In the genomic region with DNA sequence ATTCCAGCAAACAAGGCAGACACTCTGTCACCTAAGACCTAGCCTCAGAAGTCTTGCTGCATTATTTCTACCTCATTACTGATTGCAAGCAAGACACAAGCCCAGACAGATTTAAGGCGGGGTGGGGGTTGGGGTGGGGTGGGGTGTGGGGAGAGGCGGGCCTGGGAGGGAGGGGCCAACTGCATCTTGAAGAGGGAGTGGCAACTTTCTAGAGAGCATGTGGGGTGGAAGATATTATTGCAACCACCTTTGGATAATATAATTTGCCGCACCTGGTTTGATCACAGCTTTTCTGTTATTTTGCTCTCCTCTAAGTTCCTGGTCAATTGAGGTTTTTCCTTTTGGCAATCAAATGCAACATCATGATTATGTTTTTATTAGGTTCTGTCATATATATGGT, we compare ENCODE assay signal across 21 cellular contexts.
"Had no signal": no experiment of that assay in that cellular context is flagged by ENCODE, and none has a peak within 500 bp of the region (broad histone marks: within the 10 kb centered on the region; RNA-seq: fewer than 3 reads in every experiment).

No MANE protein-coding gene starts in this region.

- H3K4me1 ChIP-seq: esophagus muscularis mucosa, gastroesophageal sphincter, suprapubic skin, thyroid gland, upper lobe of left lung, uterus had no signal

- H3K27me3 ChIP-seq: esophagus muscularis mucosa, gastroesophageal sphincter, ovary, suprapubic skin, thyroid gland, upper lobe of left lung, uterus had no signal

- DNase-seq: cortex of kidney; dorsolateral prefrontal cortex; effector CD8-positive, alpha-beta T cell; glutamatergic neuron; immature natural killer cell; left ventricle myocardium superior; natural killer cell; nucleus accumbens; ovary; right cardiac atrium; small intestine; stimulated activated CD4-positive, alpha-beta T cell treated with anti-CD3 and anti-CD28 coated beads, Interleukin-12 subunit alpha, Interleukin-12 subunit beta, amount 100 ng/mL, for 4 hours; stimulated activated naive CD8-positive, alpha-beta T cell treated with anti-CD3 and anti-CD28 coated beads, Interleukin-15, Interleukin-2, amounts not matched to agents 100 U/mL and 50 U/mL, for 24 hours; thyroid gland; upper lobe of left lung; uterus had no signal

- H3K9me3 ChIP-seq: esophagus muscularis mucosa, gastroesophageal sphincter, ovary, suprapubic skin, thyroid gland, upper lobe of left lung, uterus had no signal

- H3K4me3 ChIP-seq: dorsolateral prefrontal cortex, esophagus muscularis mucosa, gastroesophageal sphincter, lung, ovary, suprapubic skin, thyroid gland, upper lobe of left lung, uterus had no signal

- H3K36me3 ChIP-seq: esophagus muscularis mucosa, gastroesophageal sphincter, ovary, suprapubic skin, thyroid gland, upper lobe of left lung, uterus had no signal

- H3K27ac ChIP-seq: dorsolateral prefrontal cortex, epithelial cell of prostate, esophagus muscularis mucosa, gastroesophageal sphincter, ovary, suprapubic skin, thyroid gland, upper lobe of left lung, uterus had no signal
